8 cellular contexts compared by ENCODE assay signal in the genomic region with DNA sequence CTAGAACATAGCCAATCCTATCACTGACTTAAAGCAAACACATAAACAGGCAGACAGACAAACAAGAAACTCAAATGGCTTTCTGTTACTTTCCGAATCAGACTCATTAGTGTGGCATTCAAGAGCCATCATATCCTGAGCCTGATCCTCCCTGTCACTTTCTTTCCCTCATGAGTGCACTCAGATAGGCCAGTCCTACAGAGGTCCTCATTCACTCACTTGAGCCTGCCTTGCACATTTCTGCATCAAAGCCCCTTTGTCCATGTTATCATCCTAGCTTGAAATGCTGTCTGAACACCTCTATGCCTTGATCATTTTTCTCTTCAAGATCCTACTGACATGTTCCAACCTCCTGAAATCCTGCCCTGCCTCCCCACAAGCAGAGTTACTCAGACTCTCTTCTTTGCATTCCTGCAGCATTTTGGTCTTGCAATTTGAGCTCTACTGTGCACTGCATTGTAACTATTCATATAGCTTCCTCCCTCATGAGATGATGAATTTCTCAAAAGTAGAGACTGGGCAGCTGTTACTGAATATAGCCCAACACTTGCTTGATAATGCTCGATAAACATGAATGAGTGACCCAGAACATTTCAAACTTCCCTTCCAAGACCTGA.
DNase-seq lines count a peak whose midpoint lies in the region; ATAC-seq and TF ChIP-seq lines count a peak whose summit lies in the region.

No MANE protein-coding gene starts in this region.

- no peaks in the 10 kb centered on the region for H3K36me3 ChIP-seq in SJSA1
- peaks cover 0 to 3% of the 10 kb centered on the region in 2 experiments for H3K36me3 ChIP-seq in mesenchymal stem cell (ENCODE audit: control insufficient read depth in 1 of 2, insufficient read depth in 2 of 2, low read depth in 1 of 2, low read length in 2 of 2)

- H3K27me3 Mint-ChIP-seq in HFFc6 (ENCODE audit: insufficient read depth): no peaks in the 10 kb centered on the region

- peak overlapping the region in 1 of 2 experiments; percentile 38 for H3K18ac ChIP-seq in mesenchymal stem cell (ENCODE audit: low read depth in 1 of 2, low read length in 2 of 2)

- H2BK120ac ChIP-seq in mesenchymal stem cell (ENCODE audit: low read depth, low read length): no peak overlapping the region

- no peak overlapping the region for H4K8ac ChIP-seq in mesenchymal stem cell (ENCODE audit: low read length)

- H3K79me1 ChIP-seq in mesenchymal stem cell (replicated peaks; ENCODE audit: low read length, poor library complexity, severe bottlenecking): peaks cover 13% of the 10 kb centered on the region

- no peak overlapping the region for H3K27ac Mint-ChIP-seq in HFFc6

- TF ChIP-seq CTCF in GM13977 (IDR thresholded peaks at IDR 0.05; ENCODE audit: extremely low read depth, insufficient read depth, missing control alignments) (peak; percentile 50), HFFc6 (IDR thresholded peaks at IDR 0.05) (no peak; the same call in 1 of the 2 replicates), lower leg skin (IDR thresholded peaks at IDR 0.05) (no peak)

- H3K9me3 ChIP-seq in SJSA1 (replicated peaks): no peaks in the 10 kb centered on the region
- H3K9me3 ChIP-seq in mesenchymal stem cell (ENCODE audit: control insufficient read depth, low read length): no peaks in the 10 kb centered on the region

- H2AK5ac ChIP-seq in mesenchymal stem cell (ENCODE audit: low read length, severe bottlenecking): no peak overlapping the region

- no peak overlapping the region for H2BK12ac ChIP-seq in mesenchymal stem cell (ENCODE audit: low read length in 2 of 2)

- no peak overlapping the region for H2BK15ac ChIP-seq in mesenchymal stem cell (ENCODE audit: low read depth, poor library complexity, severe bottlenecking)

- H3K4me2 ChIP-seq in mesenchymal stem cell (ENCODE audit: low read length, poor library complexity, severe bottlenecking): no peak overlapping the region

- H3K4me3 Mint-ChIP-seq in HFFc6: peak overlapping the region; percentile 36; the same call in 1 of the 2 replicates

- WGBS in mesenchymal stem cell: 49% methylated on average over 2 of the region's 2 CpGs
- WGBS in lower leg skin, 2 donors: 84 to 89% methylated on average over 2 of the region's 2 CpGs

- no peak overlapping the region for H3K14ac ChIP-seq in mesenchymal stem cell (ENCODE audit: low read length in 2 of 2)

- intact Hi-C loops in lower leg skin (cut with DNase I; ENCODE audit: low total_unique reads): loop anchor here (1.0 kb wide), 1 partner anchor 47 kb away; no protein-coding TSS in a partner anchor
- intact Hi-C loops in sciatic nerve (cut with DNase I): no loop called here

- no peak overlapping the region for H2BK5ac ChIP-seq in mesenchymal stem cell (ENCODE audit: low read depth, low read length, poor library complexity, severe bottlenecking)

- no peak overlapping the region for H2AFZ ChIP-seq in mesenchymal stem cell (ENCODE audit: low read depth, low read length)

- no peak for TF ChIP-seq POLR2A in lower leg skin (IDR thresholded peaks at IDR 0.05)

- H3K23ac ChIP-seq in mesenchymal stem cell (ENCODE audit: low read length in 2 of 2): no peak overlapping the region

- H3K4me1 Mint-ChIP-seq in HFFc6 (ENCODE audit: low read depth): peaks cover 28% of the 10 kb centered on the region

- in situ Hi-C loops in GM13977 (cut with MboI; ENCODE audit: low pct_unique_long_range_greater_than_20kb, low sequenced_read_pairs, unreplicated experiment): loop anchor here (10.0 kb wide), 1 partner anchor 68 kb away; no protein-coding TSS in a partner anchor

- H4K91ac ChIP-seq in mesenchymal stem cell (ENCODE audit: low read length): no peak overlapping the region

- no peak for DNase-seq in GM13977 (ENCODE audit: low spot score)
- DNase-seq in HFFc6: peak; percentile 40
- DNase-seq in SJSA1 (ENCODE audit: low read depth in 1 of 2, low spot score in 2 of 2): no peak
- DNase-seq in mesenchymal stem cell: peak; percentile 62
- no peak for DNase-seq in NCI-H2081 (lab: John Stamatoyannopoulos, UW)
- DNase-seq in lower leg skin (ENCODE audit: low spot score in 2 of 2): no peak
- DNase-seq in stimulated activated CD4-positive, alpha-beta T cell treated with anti-CD3 and anti-CD28 coated beads, Interleukin-4, amount 100 ng/mL, for 4 hours: no peak
- DNase-seq in sciatic nerve (ENCODE audit: low spot score): no peak

- no peaks in the 10 kb centered on the region for H3K36me3 Mint-ChIP-seq in HFFc6 (ENCODE audit: low read depth)

- H3K9ac ChIP-seq in mesenchymal stem cell (ENCODE audit: low read length): no peak overlapping the region

- no peaks in the 10 kb centered on the region for H3K27me3 ChIP-seq in SJSA1 (replicated peaks)
- H3K27me3 ChIP-seq in mesenchymal stem cell (ENCODE audit: control insufficient read depth in 1 of 2, insufficient read depth in 1 of 2, low read length in 2 of 2): no peaks in the 10 kb centered on the region

- H3K4me3 ChIP-seq in SJSA1 (no peak overlapping the region), mesenchymal stem cell (ENCODE audit: insufficient read depth in 1 of 2, low read depth in 1 of 2, low read length in 2 of 2) (no peak overlapping the region), lower leg skin (ENCODE audit: low read depth, poor library complexity, severe bottlenecking) (no peak overlapping the region)

- H3K4me1 ChIP-seq in SJSA1 (replicated peaks) (peaks cover 57% of the 10 kb centered on the region), mesenchymal stem cell (ENCODE audit: control insufficient read depth, insufficient read depth, low read depth, low read length) (peaks cover 13% of the 10 kb centered on the region)

- H3K9me3 Mint-ChIP-seq in HFFc6: no peaks in the 10 kb centered on the region

- H3K27ac ChIP-seq in SJSA1: peak overlapping the region; percentile 95
- no peak overlapping the region for H3K27ac ChIP-seq in mesenchymal stem cell (ENCODE audit: low read length, poor library complexity, severe bottlenecking)

- no peak overlapping the region for H3K4ac ChIP-seq in mesenchymal stem cell (ENCODE audit: low read depth in 1 of 2, low read length in 2 of 2)

- ATAC-seq in sciatic nerve: no peak

Comparison
In these comparisons a context has a peak if more than half of its experiments do, and no peak if none do; other contexts are left out.
1. DNase-seq: peak in HFFc6 (single experiment) and mesenchymal stem cell (single experiment); none in GM13977 (single experiment), SJSA1 (0 of 2), NCI-H2081 (0 of 2), lower leg skin (0 of 2), stimulated activated CD4-positive, alpha-beta T cell treated with anti-CD3 and anti-CD28 coated beads, Interleukin-4, amount 100 ng/mL, for 4 hours (0 of 2) and sciatic nerve (single experiment).